In the genomic region with DNA sequence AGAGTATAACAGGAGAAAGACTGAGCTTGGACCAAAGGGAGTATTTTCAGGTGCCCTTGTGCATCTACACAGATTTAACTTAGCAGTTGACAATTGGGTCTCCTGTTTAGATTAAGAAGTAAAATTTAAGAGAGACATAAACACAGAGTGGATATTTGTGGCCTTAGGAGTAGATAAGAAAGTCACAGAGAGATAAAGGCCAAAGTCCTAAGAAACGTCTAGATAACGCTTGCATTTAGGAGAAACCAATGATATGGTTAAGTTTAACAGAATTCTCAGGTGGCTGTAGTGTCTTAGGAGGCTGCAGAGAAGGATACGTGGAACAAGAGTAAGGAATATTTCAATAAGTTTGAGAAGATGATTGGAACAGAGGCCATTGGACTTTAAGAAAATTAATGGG, we compare ENCODE assay signal across 18 cellular contexts.
A peak's percentile ranks its signal among the peaks of the same experiment; 100 is the strongest.
DNase-seq lines count a peak whose midpoint lies in the region; ATAC-seq and TF ChIP-seq lines count a peak whose summit lies in the region.
"Had no signal": no experiment of that assay in that cellular context is flagged by ENCODE, and none has a peak within 500 bp of the region (broad histone marks: within the 10 kb centered on the region; RNA-seq: fewer than 3 reads in every experiment).

No MANE protein-coding gene starts in this region.

- H3K4me1 ChIP-seq in mucosa of descending colon (ENCODE audit: low read depth) (peaks cover 17% of the 10 kb centered on the region), urinary bladder (ENCODE audit: insufficient read depth) (no peaks in the 10 kb centered on the region), neural progenitor cell (no peaks in the 10 kb centered on the region)
- H3K4me1 ChIP-seq: BE2C had no signal

- H3K4me1 Mint-ChIP-seq in endothelial cell (ENCODE audit: unreplicated experiment) (peaks cover 15% of the 10 kb centered on the region), neural progenitor cell (peaks cover 3% of the 10 kb centered on the region)

- H3K9me3 Mint-ChIP-seq in endothelial cell (ENCODE audit: unreplicated experiment) (no peaks in the 10 kb centered on the region), neural progenitor cell (no peaks in the 10 kb centered on the region)
- H3K9me3 Mint-ChIP-seq: CD4-positive, CD25-positive, alpha-beta regulatory T cell had no signal

- no peak overlapping the region for H3K4me3 ChIP-seq in mucosa of descending colon
- H3K4me3 ChIP-seq in urinary bladder (ENCODE audit: low read depth, low read length): no peak overlapping the region
- no peak overlapping the region for H3K4me3 ChIP-seq in neural progenitor cell
- H3K4me3 ChIP-seq: K562, MG63 had no signal

- TF ChIP-seq CTCF in endothelial cell (IDR thresholded peaks at IDR 0.05; ENCODE audit: unreplicated experiment) (no peak), mucosa of descending colon (IDR thresholded peaks at IDR 0.05) (no peak), neural progenitor cell (IDR thresholded peaks at IDR 0.05) (no peak)

- H3K36me3 ChIP-seq in mucosa of descending colon (ENCODE audit: low read depth): no peaks in the 10 kb centered on the region
- no peaks in the 10 kb centered on the region for H3K36me3 ChIP-seq in urinary bladder (ENCODE audit: insufficient read depth)
- no peaks in the 10 kb centered on the region for H3K36me3 ChIP-seq in neural progenitor cell
- H3K36me3 ChIP-seq: BE2C, MG63 had no signal

- H4K20me1 ChIP-seq in neural progenitor cell (ENCODE audit: low read depth): no peaks in the 10 kb centered on the region

- peak overlapping the region; percentile 40 for H3K27ac Mint-ChIP-seq in endothelial cell (ENCODE audit: unreplicated experiment)
- H3K27ac Mint-ChIP-seq in neural progenitor cell: no peak overlapping the region
- H3K27ac Mint-ChIP-seq: CD4-positive, CD25-positive, alpha-beta regulatory T cell had no signal

- no peaks in the 10 kb centered on the region for H3K79me2 ChIP-seq in neural progenitor cell (ENCODE audit: low read depth)

- H3K27ac ChIP-seq in urinary bladder (ENCODE audit: low read depth) (peak overlapping the region; percentile 10), neural progenitor cell (no peak overlapping the region)

- WGBS in urinary bladder: 72% methylated on average over 3 of the region's 3 CpGs

- no peaks in the 10 kb centered on the region for H3K36me3 Mint-ChIP-seq in endothelial cell (ENCODE audit: low read depth, unreplicated experiment)
- H3K36me3 Mint-ChIP-seq in neural progenitor cell: no peaks in the 10 kb centered on the region
- H3K36me3 Mint-ChIP-seq: CD4-positive, CD25-positive, alpha-beta regulatory T cell had no signal

- H3K27me3 Mint-ChIP-seq in endothelial cell (ENCODE audit: unreplicated experiment) (no peaks in the 10 kb centered on the region), neural progenitor cell (ENCODE audit: insufficient read depth, low read depth) (no peaks in the 10 kb centered on the region)

- no peak overlapping the region for H2AFZ ChIP-seq in neural progenitor cell (replicated peaks)

- no peaks in the 10 kb centered on the region for H3F3A ChIP-seq in neural progenitor cell (ENCODE audit: low read depth)

- H3K4me3 Mint-ChIP-seq in endothelial cell (ENCODE audit: unreplicated experiment): no peak overlapping the region
- no peak overlapping the region for H3K4me3 Mint-ChIP-seq in neural progenitor cell
- H3K4me3 Mint-ChIP-seq: CD4-positive, CD25-positive, alpha-beta regulatory T cell had no signal

- H3K27me3 ChIP-seq in neural progenitor cell: no peaks in the 10 kb centered on the region
- H3K27me3 ChIP-seq: BE2C, MG63 had no signal

- DNase-seq in OCI-M1 (lab: John Stamatoyannopoulos, UW): peak; percentile 25
- DNase-seq in endothelial cell (ENCODE audit: low spot score): no peak
- no peak for DNase-seq in mucosa of descending colon
- no peak for DNase-seq in stimulated activated CD4-positive, alpha-beta T cell treated with anti-CD3 and anti-CD28 coated beads, Interleukin-1b, Interleukin-23, amount 100 ng/mL, for 48 hours
- no peak for DNase-seq in neural progenitor cell (ENCODE audit: low spot score)
- DNase-seq: BE2C; CD4-positive, CD25-positive, alpha-beta regulatory T cell; DMS79; MG63; NCI-H1048; NCI-H1436; NCI-H187 treated with DMSO at 0.1 percent for 48 hours; NCI-H2107; NK-92 treated with Interleukin-12 subunit alpha and Interleukin-12 subunit beta, amount 100 ng/mL, for 24 hours; Right ventricle myocardium superior had no signal

- no peak overlapping the region for H3K4me2 ChIP-seq in neural progenitor cell

- intact Hi-C loops in mucosa of descending colon (cut with DNase I, micrococcal nuclease): loop anchor here in 1 of 2 donors (10.0 kb wide), 2 partner anchors 205 to 365 kb away; no protein-coding TSS in a partner anchor

- H3K9ac ChIP-seq in neural progenitor cell: no peak overlapping the region

- H3K9me3 ChIP-seq in mucosa of descending colon (no peaks in the 10 kb centered on the region), neural progenitor cell (ENCODE audit: low read depth) (no peaks in the 10 kb centered on the region)
- H3K9me3 ChIP-seq: BE2C, MG63 had no signal

- ATAC-seq in mucosa of descending colon (peak; percentile 25), HG02870 (IDR thresholded peaks at IDR 0.05; ENCODE audit: unreplicated experiment) (no peak)
- ATAC-seq: K562 had no signal
